In the genomic region with DNA sequence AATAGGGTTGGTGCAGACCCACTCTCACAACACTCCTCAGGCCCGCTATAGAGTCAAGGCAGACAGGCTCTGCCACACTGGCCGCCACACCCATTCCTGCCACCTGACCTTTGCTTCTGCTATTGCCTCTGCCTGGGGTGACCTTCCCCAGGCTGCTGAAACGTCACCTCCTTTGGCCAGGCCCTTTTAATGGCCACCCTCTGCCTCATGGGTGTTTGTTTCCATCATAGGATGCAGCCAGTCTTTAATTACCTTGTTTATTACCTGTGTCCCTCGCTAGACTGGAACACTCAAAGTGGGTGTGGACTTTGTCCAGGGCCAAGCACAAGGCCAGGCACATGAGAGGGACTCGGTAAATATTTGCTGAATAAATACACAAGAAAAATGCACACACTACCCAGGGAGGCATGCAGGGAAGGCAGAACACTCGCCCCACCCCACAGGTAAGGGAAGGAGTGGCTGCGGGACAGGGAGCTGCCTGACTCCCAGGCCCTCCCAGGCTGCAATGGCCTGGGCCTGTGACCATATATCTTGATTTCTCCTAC, we compare ENCODE assay signal across 12 cellular contexts. TPM values are rescaled to one million over a fixed set of nuclear protein-coding genes. Genes with fewer than 3 reads are reported as not detected.
DNase-seq lines count a peak whose midpoint lies in the region; ATAC-seq, FAIRE-seq and TF ChIP-seq lines count a peak whose summit lies in the region.
"Had no signal": no experiment of that assay in that cellular context is flagged by ENCODE, and none has a peak within 500 bp of the region (broad histone marks: within the 10 kb centered on the region; RNA-seq: fewer than 3 reads in every experiment).

No MANE protein-coding gene starts in this region.

- no peak for TF ChIP-seq POLR2A in stomach (IDR thresholded peaks at IDR 0.05)

- ATAC-seq in activated CD8-positive, alpha-beta memory T cell treated with anti-CD3 and anti-CD28 coated beads, Interleukin-2, amount 10 ng/mL, durations not matched to agents 7 days and 5 days: no peak

- H3K9me3 Mint-ChIP-seq in activated CD8-positive, alpha-beta memory T cell treated with anti-CD3 and anti-CD28 coated beads, Interleukin-2, amount 10 ng/mL, durations not matched to agents 7 days and 5 days (ENCODE audit: low read depth): no peaks in the 10 kb centered on the region
- no peaks in the 10 kb centered on the region for H3K9me3 Mint-ChIP-seq in activated CD4-positive, alpha-beta memory T cell treated with anti-CD3 and anti-CD28 coated beads for 36 hours

- peaks cover 31% of the 10 kb centered on the region for H3K36me3 Mint-ChIP-seq in activated CD8-positive, alpha-beta memory T cell treated with anti-CD3 and anti-CD28 coated beads, Interleukin-2, amount 10 ng/mL, durations not matched to agents 7 days and 5 days
- H3K36me3 Mint-ChIP-seq in activated CD4-positive, alpha-beta memory T cell treated with anti-CD3 and anti-CD28 coated beads for 36 hours: peaks cover 41% of the 10 kb centered on the region

- no peak for FAIRE-seq in frontal cortex (lab: Jason Lieb, UNC)

- no peak overlapping the region for H3K4me3 ChIP-seq in liver (ENCODE audit: low read depth in 1 of 3, low read length in 3 of 3)
- H3K4me3 ChIP-seq in stomach: no peak overlapping the region
- H3K4me3 ChIP-seq: right atrium auricular region had no signal

- peaks cover 70% of the 10 kb centered on the region for H3K4me1 Mint-ChIP-seq in activated CD8-positive, alpha-beta memory T cell treated with anti-CD3 and anti-CD28 coated beads, Interleukin-2, amount 10 ng/mL, durations not matched to agents 7 days and 5 days
- H3K4me1 Mint-ChIP-seq in activated CD4-positive, alpha-beta memory T cell treated with anti-CD3 and anti-CD28 coated beads for 36 hours (ENCODE audit: low read depth): peaks cover 58% of the 10 kb centered on the region

- H3K4me1 ChIP-seq in liver (ENCODE audit: control insufficient read depth in 4 of 4, insufficient read depth in 4 of 4, low read length in 3 of 4): peaks cover 13 to 52% (median 36%) of the 10 kb centered on the region in 4 donors
- H3K4me1 ChIP-seq in stomach: peaks cover 61 to 77% (median 69%) of the 10 kb centered on the region in 4 donors

- WGBS in liver: 41% methylated on average over 7 of the region's 7 CpGs
- 37 to 60% (median 42%) methylated on average over 7 of the region's 7 CpGs for WGBS in stomach, 5 donors

- no peak for TF ChIP-seq EP300 in stomach (IDR thresholded peaks at IDR 0.05)

- no peak overlapping the region for H3K9ac ChIP-seq in liver (ENCODE audit: low read depth in 1 of 2, low read length in 2 of 2)

- no peaks in the 10 kb centered on the region for H3K27me3 Mint-ChIP-seq in activated CD8-positive, alpha-beta memory T cell treated with anti-CD3 and anti-CD28 coated beads, Interleukin-2, amount 10 ng/mL, durations not matched to agents 7 days and 5 days
- H3K27me3 Mint-ChIP-seq in activated CD4-positive, alpha-beta memory T cell treated with anti-CD3 and anti-CD28 coated beads for 36 hours: no peaks in the 10 kb centered on the region

- no peak overlapping the region for H3K27ac ChIP-seq in liver (ENCODE audit: low read depth in 1 of 2, low read length in 2 of 2)
- H3K27ac ChIP-seq in stomach: peak overlapping the region; percentile 50 to 95 (median 94)

- CTCF ChIA-PET in activated CD8-positive, alpha-beta memory T cell treated with anti-CD3 and anti-CD28 coated beads, Interleukin-2, amount 10 ng/mL, durations not matched to agents 7 days and 5 days (lab: Charles Lee): interaction anchor here (0.7 to 17.3 kb wide), 6 partner anchors 8 to 68 kb away, joined by 3 to 399 read pairs (median 10); a partner anchor contains a TSS
- CTCF ChIA-PET in activated CD4-positive, alpha-beta memory T cell treated with anti-CD3 and anti-CD28 coated beads for 36 hours (lab: Charles Lee): interaction anchor here (0.6 to 9.1 kb wide), 5 partner anchors 10 to 80 kb away, joined by 3 to 343 read pairs (median 4); a partner anchor contains a TSS

- TF ChIP-seq CTCF in liver (IDR thresholded peaks at IDR 0.05; ENCODE audit: low read depth, low read length, missing input control) (no peak), stomach (IDR thresholded peaks at IDR 0.05) (no peak)

- POLR2A ChIA-PET in activated CD4-positive, alpha-beta memory T cell treated with anti-CD3 and anti-CD28 coated beads for 36 hours (lab: Charles Lee): interaction anchor here (3.7 to 8.8 kb wide), 3 partner anchors 15 to 41 kb away, joined by 32 to 257 read pairs (median 34); a partner anchor contains a TSS

- no peaks in the 10 kb centered on the region for H3K36me3 ChIP-seq in liver (ENCODE audit: control insufficient read depth in 4 of 4, insufficient read depth in 3 of 4, low read depth in 1 of 4, low read length in 3 of 4)
- peaks cover 0 to 10% (median 2%) of the 10 kb centered on the region in 4 donors for H3K36me3 ChIP-seq in stomach
- H3K36me3 ChIP-seq: right atrium auricular region had no signal

- no peaks in the 10 kb centered on the region for H3K9me3 ChIP-seq in liver (ENCODE audit: control insufficient read depth in 4 of 4, low read length in 3 of 4)
- no peaks in the 10 kb centered on the region for H3K9me3 ChIP-seq in stomach
- H3K9me3 ChIP-seq: right atrium auricular region had no signal

- peak overlapping the region; percentile 97 for H3K27ac Mint-ChIP-seq in activated CD8-positive, alpha-beta memory T cell treated with anti-CD3 and anti-CD28 coated beads, Interleukin-2, amount 10 ng/mL, durations not matched to agents 7 days and 5 days
- H3K27ac Mint-ChIP-seq in activated CD4-positive, alpha-beta memory T cell treated with anti-CD3 and anti-CD28 coated beads for 36 hours: peak overlapping the region; percentile 95

- TF ChIP-seq RAD21 in liver (IDR thresholded peaks at IDR 0.05): no peak

- intact Hi-C loops in activated CD4-positive, alpha-beta memory T cell treated with anti-CD3 and anti-CD28 coated beads for 36 hours (cut with micrococcal nuclease): no loop called here
- intact Hi-C loops in stomach (cut with DNase I; ENCODE audit: low total_unique reads): no loop called here

- H3K4me3 Mint-ChIP-seq in activated CD8-positive, alpha-beta memory T cell treated with anti-CD3 and anti-CD28 coated beads, Interleukin-2, amount 10 ng/mL, durations not matched to agents 7 days and 5 days: peak overlapping the region; percentile 7
- H3K4me3 Mint-ChIP-seq in activated CD4-positive, alpha-beta memory T cell treated with anti-CD3 and anti-CD28 coated beads for 36 hours: peak overlapping the region; percentile 25

- DNase-seq in activated CD8-positive, alpha-beta memory T cell treated with anti-CD3 and anti-CD28 coated beads, Interleukin-2, amount 10 ng/mL, durations not matched to agents 7 days and 5 days: no peak
- no peak for DNase-seq in activated CD8-positive, alpha-beta memory T cell treated with anti-CD3 and anti-CD28 coated beads for 24 hours
- DNase-seq in activated CD4-positive, alpha-beta memory T cell treated with anti-CD3 and anti-CD28 coated beads for 36 hours: no peak
- DNase-seq in stomach (peak; percentile 77), nucleus accumbens (lab: John Stamatoyannopoulos, UW) (no peak), frontal cortex (ENCODE audit: low spot score in 2 of 2) (no peak)
- no peak for DNase-seq in effector CD4-positive, alpha-beta T cell
- DNase-seq: activated CD4-positive, CD25-positive, alpha-beta regulatory T cell treated with anti-CD3 and anti-CD28 coated beads, Interleukin-2, amount 50 U/mL, for 72 hours; NCI-H1930 had no signal

- H3K27me3 ChIP-seq in liver (ENCODE audit: control insufficient read depth in 4 of 4, insufficient read depth in 4 of 4, low read length in 3 of 4) (no peaks in the 10 kb centered on the region), stomach (no peaks in the 10 kb centered on the region)
- H3K27me3 ChIP-seq: right atrium auricular region had no signal

TF ChIP-seq in liver, 16 proteins besides CTCF, POLR2A, EP300 and RAD21 (continues in another document):
- TF ChIP-seq YY1 (IDR thresholded peaks at IDR 0.05) (peak; percentile 77), TAF1 (conservative IDR thresholded peaks at IDR 0.05) (no peak), HNF4A (conservative IDR thresholded peaks at IDR 0.05) (peak; percentile 72 to 90), FOXA1 (IDR thresholded peaks at IDR 0.05) (no peak), EGR1 (IDR thresholded peaks at IDR 0.05; ENCODE audit: low read depth in 2 of 2) (no peak), JUND (IDR thresholded peaks at IDR 0.05) (peak in 1 of 2 donors; percentile 38)

RNA-seq across cellular contexts. Expression of a gene that starts 3.2 kb away (rescaled TPM):
- total RNA-seq in activated CD8-positive, alpha-beta memory T cell treated with anti-CD3 and anti-CD28 coated beads, Interleukin-2, amount 10 ng/mL, durations not matched to agents 7 days and 5 days: 100 to 1,000 TPM; 209 to 236 TPM
- total RNA-seq in activated CD4-positive, alpha-beta memory T cell treated with anti-CD3 and anti-CD28 coated beads for 36 hours: 100 to 1,000 TPM; 356 to 361 TPM
- 100 to 1,000 TPM in 1 of 2 donors, 10 to 100 TPM in 1; 42.4 to 100 TPM for total RNA-seq in liver
- polyA plus RNA-seq in liver: 10 to 100 TPM; 68.4 to 81.9 TPM
- 100 to 1,000 TPM in 2 of 5 donors, 10 to 100 TPM in 3; 24.1 to 185 (median 98.6) TPM for total RNA-seq in stomach
- 100 to 1,000 TPM; 114 to 181 (median 173) TPM for polyA plus RNA-seq in stomach
- total RNA-seq in frontal cortex: 80.3 TPM

RNA-seq across cellular contexts. Expression of a gene that starts 20.7 kb away (rescaled TPM):
- 10 to 100 TPM; 35.5 to 44.7 TPM for total RNA-seq in activated CD8-positive, alpha-beta memory T cell treated with anti-CD3 and anti-CD28 coated beads, Interleukin-2, amount 10 ng/mL, durations not matched to agents 7 days and 5 days
- total RNA-seq in activated CD4-positive, alpha-beta memory T cell treated with anti-CD3 and anti-CD28 coated beads for 36 hours: 10 to 100 TPM; 29.0 to 30.8 TPM
- 10 to 100 TPM; 21.5 to 48.3 TPM for total RNA-seq in liver
- polyA plus RNA-seq in liver: 10 to 100 TPM; 15.8 to 30.8 TPM
- total RNA-seq in stomach: 10 to 100 TPM in 4 of 5 donors, 1 to 10 TPM in 1; 8.0 to 58.9 (median 22.9) TPM
- polyA plus RNA-seq in stomach: 10 to 100 TPM in 2 of 3 donors, 1 to 10 TPM in 1; 8.4 to 40.0 (median 31.8) TPM
- 18.3 TPM for total RNA-seq in frontal cortex

RNA-seq across cellular contexts. Expression of a gene that starts 38.2 kb away (rescaled TPM):
- total RNA-seq in activated CD8-positive, alpha-beta memory T cell treated with anti-CD3 and anti-CD28 coated beads, Interleukin-2, amount 10 ng/mL, durations not matched to agents 7 days and 5 days: 100 to 1,000 TPM; 498 to 501 TPM
- 100 to 1,000 TPM; 232 to 236 TPM for total RNA-seq in activated CD4-positive, alpha-beta memory T cell treated with anti-CD3 and anti-CD28 coated beads for 36 hours
- total RNA-seq in liver (100 to 1,000 TPM in 1 of 2 donors, 10 to 100 TPM in 1; 36.9 to 103 TPM), stomach (1,000 to 10,000 TPM in 2 of 5 donors, 100 to 1,000 TPM in 3; 118 to 1,659 (median 737) TPM), frontal cortex (35.5 TPM)
- polyA plus RNA-seq in liver (10 to 100 TPM; 12.8 to 46.7 TPM), stomach (100 to 1,000 TPM in 2 of 3 donors, 10 to 100 TPM in 1; 78.6 to 272 (median 102) TPM)

RNA-seq across cellular contexts. Expression of a gene that starts 45.4 kb away (rescaled TPM):
- total RNA-seq in activated CD8-positive, alpha-beta memory T cell treated with anti-CD3 and anti-CD28 coated beads, Interleukin-2, amount 10 ng/mL, durations not matched to agents 7 days and 5 days: 1 to 10 TPM; 2.2 to 3.1 TPM
- under 1 TPM; 0.36 to 0.39 TPM for total RNA-seq in activated CD4-positive, alpha-beta memory T cell treated with anti-CD3 and anti-CD28 coated beads for 36 hours
- total RNA-seq in liver (1 to 10 TPM in 1 of 2 donors, under 1 TPM in 1; 0.19 to 2.4 TPM), stomach (10 to 100 TPM in 1 of 5 donors, 1 to 10 TPM in 3, not detected in 1; 2.4 to 35.7 (median 4.0) TPM), frontal cortex (0.41 TPM)
- polyA plus RNA-seq in liver (under 1 TPM; 0.43 to 0.64 TPM), stomach (1 to 10 TPM; 1.4 to 2.7 (median 2.6) TPM)
- total RNA-seq: HT1080 had no signal

Comparison
In these comparisons a context has a peak if more than half of its experiments do, and no peak if none do; other contexts are left out.
1. H3K27ac ChIP-seq: peak in stomach (5 of 5); none in liver (0 of 2).